ENCODE assay signal across 18 cellular contexts in the genomic region with DNA sequence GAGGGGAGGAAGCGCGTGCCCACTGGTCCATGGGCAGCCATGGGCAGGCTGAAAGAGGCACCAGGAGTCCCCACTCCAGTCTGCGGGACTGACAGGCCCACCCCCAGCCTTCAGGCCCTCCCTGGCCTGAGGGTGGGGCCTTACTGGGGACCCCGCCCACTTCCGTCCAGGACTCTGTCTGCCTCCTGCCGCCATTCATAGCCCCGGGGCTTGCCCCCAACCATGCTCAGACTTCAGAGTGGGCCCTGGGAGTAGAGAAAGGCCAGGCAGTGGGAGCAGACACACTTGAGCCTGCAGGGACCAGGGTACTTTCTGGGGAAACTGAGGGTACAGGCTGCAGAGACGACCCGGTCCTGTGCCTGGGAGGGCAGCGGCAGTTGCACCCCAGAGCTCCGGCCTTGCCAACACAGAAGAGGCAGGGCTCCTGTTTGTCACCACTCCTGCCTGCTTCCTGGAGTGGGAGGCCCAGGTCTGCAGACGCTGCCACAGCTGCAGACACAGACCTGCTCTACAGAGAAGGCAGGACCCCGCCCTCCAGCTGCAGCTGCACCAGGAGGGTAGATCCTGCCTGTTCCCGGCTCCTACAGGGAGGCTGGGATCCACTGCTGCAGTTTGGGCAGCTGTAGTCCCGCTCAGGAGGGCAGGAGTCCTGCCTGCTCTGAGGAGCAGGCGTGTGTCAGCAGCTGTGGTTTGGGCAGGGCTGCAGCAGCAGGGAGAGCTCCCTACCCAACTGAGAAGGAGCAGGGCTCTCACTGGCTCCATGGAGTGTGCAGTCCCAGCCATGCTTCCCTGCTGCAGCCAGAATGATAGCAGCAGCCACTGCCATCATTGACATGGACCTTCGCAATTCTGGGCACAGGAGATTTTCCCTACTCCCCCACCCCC.
DNase-seq lines count a peak whose midpoint lies in the region; ATAC-seq and TF ChIP-seq lines count a peak whose summit lies in the region.
"Had no signal": no experiment of that assay in that cellular context is flagged by ENCODE, and none has a peak within 500 bp of the region (broad histone marks: within the 10 kb centered on the region; RNA-seq: fewer than 3 reads in every experiment).

No MANE protein-coding gene starts in this region.

- ATAC-seq in left lung, result peak; percentile 35
- ATAC-seq in GM18858 (IDR thresholded peaks at IDR 0.05; ENCODE audit: unreplicated experiment), result no peak
- ATAC-seq: activated T-cell treated with anti-CD3 and anti-CD28 coated beads, Interleukin-2, amount 50 U/mL, for 72 hours; GM12878 had no signal

- H3K27me3 ChIP-seq in left lung (no peaks in the 10 kb centered on the region), transverse colon (no peaks in the 10 kb centered on the region)
- H3K27me3 ChIP-seq: brain microvascular endothelial cell, vagina had no signal

- H3K4me3 ChIP-seq in left lung (no peak overlapping the region), transverse colon (no peak overlapping the region)
- H3K4me3 ChIP-seq: GM12878, thoracic aorta, vagina had no signal

- no peaks in the 10 kb centered on the region for H3K9me3 ChIP-seq in left lung
- no peaks in the 10 kb centered on the region for H3K9me3 ChIP-seq in transverse colon
- H3K9me3 ChIP-seq: thoracic aorta, vagina had no signal

- intact Hi-C loops in left lung (cut with DNase I) (no loop called here), transverse colon (cut with DNase I; ENCODE audit: low total_unique reads) (no loop called here)

- H3K27ac ChIP-seq in left lung (no peak overlapping the region), transverse colon (no peak overlapping the region)
- H3K27ac ChIP-seq: 22Rv1, brain microvascular endothelial cell, thoracic aorta, vagina had no signal

- no peaks in the 10 kb centered on the region for H3K36me3 ChIP-seq in left lung
- H3K36me3 ChIP-seq in transverse colon, result no peaks in the 10 kb centered on the region
- H3K36me3 ChIP-seq: brain microvascular endothelial cell, thoracic aorta, vagina had no signal

- no peak for TF ChIP-seq EP300 in transverse colon (IDR thresholded peaks at IDR 0.05; ENCODE audit: low read depth)

- TF ChIP-seq CTCF in left lung (IDR thresholded peaks at IDR 0.05) (no peak), transverse colon (IDR thresholded peaks at IDR 0.05) (no peak)

- no peak for TF ChIP-seq POLR2A in transverse colon (IDR thresholded peaks at IDR 0.05)

- WGBS in transverse colon (ENCODE audit: low coverage in 1 of 2), 2 donors, result 72% methylated on average over 16 of the region's 17 CpGs; no CpG with 5 or more reads in 1 of the 2 donors

- H3K4me1 ChIP-seq in left lung, result no peaks in the 10 kb centered on the region
- peaks cover 0 to 5% (median 0%) of the 10 kb centered on the region in 4 donors for H3K4me1 ChIP-seq in transverse colon
- H3K4me1 ChIP-seq: vagina had no signal

- DNase-seq in NCI-H345 (lab: John Stamatoyannopoulos, UW) (peak; percentile 36), NCI-H345 treated with DMSO at 0.1 percent for 48 hours (lab: John Stamatoyannopoulos, UW; ENCODE audit: unreplicated experiment) (no peak), SK-N-DZ (ENCODE audit: low spot score) (peak; percentile 63), left lung (peak in 1 of 2 donors; percentile 52), transverse colon (peak; percentile 25), HuH-7 (ENCODE audit: low spot score) (no peak), NCI-H524 (lab: John Stamatoyannopoulos, UW) (no peak)
- DNase-seq: activated naive CD4-positive, alpha-beta T cell; activated T-cell treated with anti-CD3 and anti-CD28 coated beads, Interleukin-2, amount 50 U/mL, for 72 hours; brain microvascular endothelial cell; kidney glomerular epithelial cell; mammary epithelial cell; T1000 had no signal

- in situ Hi-C loops in transverse colon (cut with MboI; ENCODE audit: low pct_ligation_motif_present in 1 of 4, low pct_unique_long_range_greater_than_20kb in 1 of 4, low sequenced_read_pairs in 3 of 4), result no loop called here

Comparison
In these comparisons a context has a peak if more than half of its experiments do, and no peak if none do; other contexts are left out.
1. DNase-seq: peak in NCI-H345 (single experiment), SK-N-DZ (single experiment) and transverse colon (single experiment); none in NCI-H345 treated with DMSO at 0.1 percent for 48 hours (single experiment), HuH-7 (single experiment) and NCI-H524 (0 of 2).